In genomic region chr20:49288250-49288751, GRCh38 we compare ENCODE assay signal across 12 cellular contexts. TPM values are rescaled to one million over a fixed set of nuclear protein-coding genes. Genes with fewer than 3 reads are reported as not detected.
DNase-seq lines count a peak whose midpoint lies in the region; ATAC-seq and TF ChIP-seq lines count a peak whose summit lies in the region.
"Had no signal": no experiment of that assay in that cellular context is flagged by ENCODE, and none has a peak within 500 bp of the region (broad histone marks: within the 10 kb centered on the region; RNA-seq: fewer than 3 reads in every experiment).

No MANE protein-coding gene starts in this region.

- H3K4me3 Mint-ChIP-seq in activated naive CD4-positive, alpha-beta T cell treated with anti-CD3 and anti-CD28 coated beads, Interleukin-2, amount 50 U/mL, for 24 hours, result peak overlapping the region; percentile 73

- H3K27me3 Mint-ChIP-seq in activated naive CD4-positive, alpha-beta T cell treated with anti-CD3 and anti-CD28 coated beads, Interleukin-2, amount 50 U/mL, for 24 hours, result no peaks in the 10 kb centered on the region

- H3K27me3 ChIP-seq in esophagus squamous epithelium, result no peaks in the 10 kb centered on the region
- H3K27me3 ChIP-seq in stomach, result no peaks in the 10 kb centered on the region

- peak overlapping the region; percentile 65 for H3K27ac Mint-ChIP-seq in activated naive CD4-positive, alpha-beta T cell treated with anti-CD3 and anti-CD28 coated beads, Interleukin-2, amount 50 U/mL, for 24 hours
- H3K27ac Mint-ChIP-seq: T-helper 2 cell treated with Interferon-gamma antibody and Interleukin-4, amounts not matched to agents 5 μg/mL and 100 μg/mL, for 36 hours had no signal

- no peak for TF ChIP-seq POLR2A in esophagus squamous epithelium (IDR thresholded peaks at IDR 0.05)
- TF ChIP-seq POLR2A in stomach (IDR thresholded peaks at IDR 0.05), result no peak

- peaks cover 78% of the 10 kb centered on the region for H3K36me3 Mint-ChIP-seq in activated naive CD4-positive, alpha-beta T cell treated with anti-CD3 and anti-CD28 coated beads, Interleukin-2, amount 50 U/mL, for 24 hours

- POLR2A ChIA-PET in RWPE1 (lab: Yijun Ruan, JAX; ENCODE audit: low non-redundant PET), result no interaction called here

- H3K4me1 ChIP-seq in esophagus squamous epithelium (peaks cover 0 to 50% (median 21%) of the 10 kb centered on the region in 3 donors), stomach (peaks cover 14 to 58% (median 26%) of the 10 kb centered on the region in 4 donors)

- intact Hi-C loops in esophagus squamous epithelium (cut with DNase I) (no loop called here), stomach (cut with DNase I; ENCODE audit: low total_unique reads) (no loop called here)

- TF ChIP-seq EP300 in stomach (IDR thresholded peaks at IDR 0.05), result no peak

- peaks cover 56% of the 10 kb centered on the region for H3K4me1 Mint-ChIP-seq in activated naive CD4-positive, alpha-beta T cell treated with anti-CD3 and anti-CD28 coated beads, Interleukin-2, amount 50 U/mL, for 24 hours

- no peak for DNase-seq in activated naive CD4-positive, alpha-beta T cell treated with anti-CD3 and anti-CD28 coated beads, Interleukin-2, amount 50 U/mL, for 16 hours
- DNase-seq in RWPE1 (ENCODE audit: low spot score) (no peak), esophagus squamous epithelium (lab: John Stamatoyannopoulos, UW) (no peak), stomach (no peak), AG08396 (ENCODE audit: low spot score) (no peak)
- no peak for DNase-seq in effector CD4-positive, alpha-beta T cell
- DNase-seq: GF-D8, NCI-H146, small intestine had no signal

- peaks cover 0 to 45% (median 30%) of the 10 kb centered on the region in 3 donors for H3K9me3 ChIP-seq in esophagus squamous epithelium
- peaks cover 20 to 45% (median 30%) of the 10 kb centered on the region in 4 donors for H3K9me3 ChIP-seq in stomach

- CTCF ChIA-PET in RWPE1 (lab: Yijun Ruan, JAX), result interaction anchor here (0.6 to 1.2 kb wide), 2 partner anchors 32 to 96 kb away, joined by 3 to 4 read pairs; no protein-coding TSS in a partner anchor

- TF ChIP-seq CTCF in RWPE1 (conservative IDR thresholded peaks at IDR 0.05; ENCODE audit: low read depth) (no peak), esophagus squamous epithelium (IDR thresholded peaks at IDR 0.05) (no peak), stomach (IDR thresholded peaks at IDR 0.05) (no peak)

- H3K36me3 ChIP-seq in esophagus squamous epithelium, result peaks cover 55 to 98% (median 72%) of the 10 kb centered on the region in 3 donors
- peaks cover 72 to 100% (median 95%) of the 10 kb centered on the region in 4 donors for H3K36me3 ChIP-seq in stomach

- H3K27ac ChIP-seq in RWPE1 (peak overlapping the region; percentile 36; the same call in 1 of the 2 replicates), esophagus squamous epithelium (peak overlapping the region; percentile 28 to 53 (median 40)), stomach (peak overlapping the region; percentile 52 to 72 (median 65))

- ATAC-seq in HG02610 (IDR thresholded peaks at IDR 0.05; ENCODE audit: unreplicated experiment), result no peak

- H3K9me3 Mint-ChIP-seq in activated naive CD4-positive, alpha-beta T cell treated with anti-CD3 and anti-CD28 coated beads, Interleukin-2, amount 50 U/mL, for 24 hours, result peaks cover 22% of the 10 kb centered on the region

- 59 to 63% methylated on average over 2 of the region's 2 CpGs for WGBS in esophagus squamous epithelium, 2 donors
- 64 to 78% (median 72%) methylated on average over 2 of the region's 2 CpGs for WGBS in stomach, 5 donors

- H3K4me3 ChIP-seq in esophagus squamous epithelium, result no peak overlapping the region
- H3K4me3 ChIP-seq in stomach, result peak overlapping the region in 1 of 4 donors; percentile 9

RNA-seq across cellular contexts. Expression of gene ZNFX1, which starts 10.4 kb away (rescaled TPM):
- total RNA-seq in esophagus squamous epithelium (10 to 100 TPM; 12.8 to 25.2 (median 17.9) TPM), stomach (10 to 100 TPM in 4 of 5 donors, 1 to 10 TPM in 1; 5.2 to 29.6 (median 26.1) TPM)
- 1 to 10 TPM; 5.8 to 8.4 (median 6.4) TPM for polyA plus RNA-seq in stomach
